Comparison of ENCODE assay signal across 8 cellular contexts in genomic region chr14:87896393-87897380, GRCh38.
DNase-seq lines count a peak whose midpoint lies in the region; ATAC-seq and TF ChIP-seq lines count a peak whose summit lies in the region.

No MANE protein-coding gene starts in this region.

- TF ChIP-seq CTCF in BJ (IDR thresholded peaks at IDR 0.05; ENCODE audit: insufficient read depth, low read depth, low read length) (peak; percentile 64), PC-9 (conservative IDR thresholded peaks at IDR 0.05) (peak; percentile 66)

- H2BK15ac ChIP-seq in neuronal stem cell (ENCODE audit: low read length): no peak overlapping the region

- H3K4me3 ChIP-seq in BJ (ENCODE audit: low read depth, low read length): no peak overlapping the region
- no peak overlapping the region for H3K4me3 ChIP-seq in PC-9
- no peak overlapping the region for H3K4me3 ChIP-seq in neuronal stem cell (ENCODE audit: low read length in 2 of 2)

- no peak overlapping the region for H3K9ac ChIP-seq in neuronal stem cell (ENCODE audit: low read depth, low read length, poor library complexity)

- no peak overlapping the region for H3K4ac ChIP-seq in neuronal stem cell (ENCODE audit: low read length)

- H3K9me3 ChIP-seq in PC-9 (ENCODE audit: insufficient read depth, low read depth) (no peaks in the 10 kb centered on the region), neuronal stem cell (replicated peaks in 1 of 2; ENCODE audit: control insufficient read depth in 2 of 2, insufficient read depth in 1 of 2, low read depth in 1 of 2, low read length in 2 of 2) (no peaks in the 10 kb centered on the region)

- POLR2A ChIA-PET in BJ (lab: Charles Lee): no interaction called here
- POLR2A ChIA-PET in PC-9 (lab: Charles Lee; ENCODE audit: unreplicated experiment): no interaction called here

- BruUV-seq in PC-9 (replicated peaks; lab: Mats Ljungman, UMichigan): no TSS peak

- no peak overlapping the region for H2BK12ac ChIP-seq in neuronal stem cell (ENCODE audit: low read length)

- H4K8ac ChIP-seq in neuronal stem cell (ENCODE audit: low read depth, low read length): no peak overlapping the region

- H3K27me3 ChIP-seq in BJ (ENCODE audit: control insufficient read depth, insufficient read depth, low read length) (no peaks in the 10 kb centered on the region), PC-9 (ENCODE audit: insufficient read depth, low read depth) (no peaks in the 10 kb centered on the region), neuronal stem cell (ENCODE audit: control insufficient read depth in 3 of 3, insufficient read depth in 3 of 3, low read depth in 1 of 3, low read length in 3 of 3) (peaks cover 0 to 2% (median 0%) of the 10 kb centered on the region in 3 experiments)

- H3K36me3 ChIP-seq in BJ (ENCODE audit: control insufficient read depth, insufficient read depth, low read length): no peaks in the 10 kb centered on the region
- no peaks in the 10 kb centered on the region for H3K36me3 ChIP-seq in PC-9 (ENCODE audit: low read depth)
- no peaks in the 10 kb centered on the region for H3K36me3 ChIP-seq in neuronal stem cell (replicated peaks in 1 of 2; ENCODE audit: control insufficient read depth in 2 of 2, insufficient read depth in 2 of 2, low read length in 2 of 2)

- CTCF ChIA-PET in BJ (lab: Yijun Ruan, JAX): interaction anchor here (0.6 to 6.9 kb wide), 20 partner anchors 7 to 153 kb away, joined by 3 to 157 read pairs (median 3); no protein-coding TSS in a partner anchor
- CTCF ChIA-PET in PC-9 (lab: Charles Lee): no interaction called here

- H2BK5ac ChIP-seq in neuronal stem cell (ENCODE audit: low read length): no peak overlapping the region

- no peak overlapping the region for H3K14ac ChIP-seq in neuronal stem cell (ENCODE audit: low read length)

- H3K27ac ChIP-seq in PC-9: no peak overlapping the region
- H3K27ac ChIP-seq in neuronal stem cell (replicated peaks; ENCODE audit: low read length): peak overlapping the region; percentile 52

- H4K20me1 ChIP-seq in PC-9 (ENCODE audit: insufficient read depth): no peaks in the 10 kb centered on the region

- H2AFZ ChIP-seq in PC-9: no peak overlapping the region
- H2AFZ ChIP-seq in neuronal stem cell (ENCODE audit: low read length): peak overlapping the region; percentile 79

- WGBS in neuronal stem cell (ENCODE audit: extremely low coverage in 2 of 2, insufficient read length in 2 of 2, insufficient replicate concordance in 1 of 2), 2 donors: no CpG with 5 or more reads among the region's 9 CpGs

- intact Hi-C loops in PC-9 (cut with micrococcal nuclease; ENCODE audit: unreplicated experiment): no loop called here

- H2AK5ac ChIP-seq in neuronal stem cell (ENCODE audit: low read depth, low read length): no peak overlapping the region

- DNase-seq in BJ (ENCODE audit: low read depth): no peak
- DNase-seq in LHCN-M2 (ENCODE audit: low read depth): peak; percentile 43
- DNase-seq in PC-9: no peak
- peak; percentile 50 for DNase-seq in epidermal melanocyte (ENCODE audit: insufficient read length, low spot score)
- DNase-seq in neuronal stem cell (ENCODE audit: low spot score): peak; percentile 59
- DNase-seq in central memory CD4-positive, alpha-beta T cell: no peak
- no peak for DNase-seq in HuH-7 (ENCODE audit: low spot score)

- H3K23ac ChIP-seq in neuronal stem cell (ENCODE audit: low read depth, low read length, poor library complexity): no peak overlapping the region

- H2BK120ac ChIP-seq in neuronal stem cell (ENCODE audit: low read depth, low read length): no peak overlapping the region

- H3K9me2 ChIP-seq in PC-9 (ENCODE audit: insufficient read depth): no peaks in the 10 kb centered on the region

- no peak overlapping the region for H3K4me2 ChIP-seq in PC-9
- no peak overlapping the region for H3K4me2 ChIP-seq in neuronal stem cell (ENCODE audit: insufficient read depth, low read length, poor library complexity, severe bottlenecking)

- no peaks in the 10 kb centered on the region for H3K79me2 ChIP-seq in PC-9 (ENCODE audit: low read depth)

- H3K4me1 ChIP-seq in PC-9 (replicated peaks; ENCODE audit: insufficient read depth) (no peaks in the 10 kb centered on the region), neuronal stem cell (ENCODE audit: control insufficient read depth in 2 of 2, insufficient read depth in 1 of 2, low read depth in 1 of 2, low read length in 2 of 2) (peaks cover 4 to 5% of the 10 kb centered on the region in 2 donors)

- no peak overlapping the region for H4K91ac ChIP-seq in neuronal stem cell (ENCODE audit: low read depth, low read length, poor library complexity)

- H3K18ac ChIP-seq in neuronal stem cell (ENCODE audit: low read length): no peak overlapping the region

- no peaks in the 10 kb centered on the region for H3K79me1 ChIP-seq in neuronal stem cell (ENCODE audit: low read depth, low read length)

- ATAC-seq in GM18858 (IDR thresholded peaks at IDR 0.05; ENCODE audit: unreplicated experiment): peak; percentile 70

- H3F3A ChIP-seq in PC-9 (ENCODE audit: insufficient read depth, low read depth): no peaks in the 10 kb centered on the region

Comparison
In these comparisons a context has a peak if more than half of its experiments do, and no peak if none do; other contexts are left out.
1. DNase-seq: peak in LHCN-M2 (single experiment), epidermal melanocyte (single experiment) and neuronal stem cell (single experiment); none in BJ (single experiment), PC-9 (0 of 2), central memory CD4-positive, alpha-beta T cell (single experiment) and HuH-7 (single experiment).